ENCODE assay signal across 13 cellular contexts in genomic region chr22:25051983-25052710, GRCh38.
DNase-seq lines count a peak whose midpoint lies in the region; ATAC-seq, FAIRE-seq and TF ChIP-seq lines count a peak whose summit lies in the region.
"Had no signal": no experiment of that assay in that cellular context is flagged by ENCODE, and none has a peak within 500 bp of the region (broad histone marks: within the 10 kb centered on the region; RNA-seq: fewer than 3 reads in every experiment).

No MANE protein-coding gene starts in this region.

- WGBS in small intestine, 3 donors, result 42 to 62% (median 46%) methylated on average over 9 of the region's 9 CpGs
- WGBS in endodermal cell (ENCODE audit: insufficient coverage in 1 of 2, insufficient read length in 1 of 2), 2 experiments, result 90 to 93% methylated on average over 8 to 9 of the region's 9 CpGs

- H3K27me3 ChIP-seq in left ventricle myocardium inferior (ENCODE audit: low read depth) (no peaks in the 10 kb centered on the region), small intestine (ENCODE audit: control insufficient read depth in 2 of 2, insufficient read depth in 2 of 2, low read length in 2 of 2) (no peaks in the 10 kb centered on the region), endodermal cell (ENCODE audit: control insufficient read depth, insufficient read depth, low read length, poor library complexity, severe bottlenecking) (no peaks in the 10 kb centered on the region)

- no peak for FAIRE-seq in small intestine (lab: Jason Lieb, UNC)
- FAIRE-seq: A204.1 had no signal

- intact Hi-C loops in left ventricle myocardium inferior (cut with micrococcal nuclease), result loop anchor here (5.0 kb wide), 1 partner anchor 115 kb away; no protein-coding TSS in a partner anchor

- H3K36me3 ChIP-seq in left ventricle myocardium inferior (peaks cover 17% of the 10 kb centered on the region), small intestine (ENCODE audit: control insufficient read depth in 2 of 2, insufficient read depth in 2 of 2, low read length in 2 of 2) (peaks cover 0 to 5% of the 10 kb centered on the region in 2 donors), endodermal cell (ENCODE audit: control insufficient read depth, insufficient read depth, low read length) (peaks cover 36% of the 10 kb centered on the region)

- H3K4me1 ChIP-seq in left ventricle myocardium inferior (peaks cover 22% of the 10 kb centered on the region), small intestine (ENCODE audit: control insufficient read depth in 2 of 2, insufficient read depth in 1 of 2, low read depth in 1 of 2, low read length in 1 of 2) (peaks cover 0 to 5% of the 10 kb centered on the region in 2 donors), endodermal cell (ENCODE audit: control insufficient read depth, insufficient read depth, low read length) (no peaks in the 10 kb centered on the region)

- no peak overlapping the region for H3K4me3 ChIP-seq in left ventricle myocardium inferior
- no peak overlapping the region for H3K4me3 ChIP-seq in small intestine (ENCODE audit: low read depth in 1 of 2, low read length in 2 of 2)
- H3K4me3 ChIP-seq in endodermal cell (ENCODE audit: low read length), result no peak overlapping the region
- H3K4me3 ChIP-seq: skin epidermis had no signal

- TF ChIP-seq CTCF in left ventricle myocardium inferior (IDR thresholded peaks at IDR 0.05; ENCODE audit: borderline replicate concordance) (no peak), endodermal cell (conservative IDR thresholded peaks at IDR 0.05) (no peak), mesothelial cell of epicardium (IDR thresholded peaks at IDR 0.05; ENCODE audit: unreplicated experiment) (no peak)

- peaks cover 36% of the 10 kb centered on the region for H3K36me3 Mint-ChIP-seq in endodermal cell (ENCODE audit: low read depth)
- H3K36me3 Mint-ChIP-seq in mesothelial cell of epicardium, result peaks cover 17% of the 10 kb centered on the region

- DNase-seq in NCI-H2081 (lab: John Stamatoyannopoulos, UW) (peak; percentile 30 to 67), NCI-H2081 treated with DMSO at 0.1 percent for 48 hours (lab: John Stamatoyannopoulos, UW) (no peak), NCI-H69 (lab: John Stamatoyannopoulos, UW) (peak; percentile 88), left ventricle myocardium inferior (peak; percentile 42), small intestine (peak; percentile 83), endodermal cell (no peak), mesothelial cell of epicardium (ENCODE audit: low spot score in 2 of 2, unreplicated experiment in 2 of 2) (no peak)
- DNase-seq: activated naive CD8-positive, alpha-beta T cell treated with anti-CD3 and anti-CD28 coated beads, Interleukin-2, amount 50 U/mL, for 24 hours; MM.1S had no signal

- no peak for ATAC-seq in HG02678 (IDR thresholded peaks at IDR 0.05; ENCODE audit: unreplicated experiment)
- ATAC-seq: activated naive CD8-positive, alpha-beta T cell treated with anti-CD3 and anti-CD28 coated beads, Interleukin-2, amount 50 U/mL, for 24 hours; HCT116 had no signal

- H3K9ac ChIP-seq in endodermal cell (ENCODE audit: extremely low read depth, low read length, poor library complexity, severe bottlenecking), result no peak overlapping the region

- H3K9me3 ChIP-seq in left ventricle myocardium inferior (replicated peaks) (peaks cover 8% of the 10 kb centered on the region), small intestine (ENCODE audit: control insufficient read depth, low read depth) (no peaks in the 10 kb centered on the region), endodermal cell (ENCODE audit: control insufficient read depth, low read length) (peaks cover 22% of the 10 kb centered on the region)

- peaks cover 11% of the 10 kb centered on the region for H3K9me3 Mint-ChIP-seq in endodermal cell
- no peaks in the 10 kb centered on the region for H3K9me3 Mint-ChIP-seq in mesothelial cell of epicardium

- no peaks in the 10 kb centered on the region for H3K4me1 Mint-ChIP-seq in endodermal cell
- no peaks in the 10 kb centered on the region for H3K4me1 Mint-ChIP-seq in mesothelial cell of epicardium

- H3K27ac Mint-ChIP-seq in endodermal cell (no peak overlapping the region), mesothelial cell of epicardium (no peak overlapping the region)
- H3K27ac Mint-ChIP-seq: activated naive CD8-positive, alpha-beta T cell treated with anti-CD3 and anti-CD28 coated beads, Interleukin-2, amount 50 U/mL, for 24 hours had no signal

- H3K4me3 Mint-ChIP-seq in endodermal cell (no peak overlapping the region), mesothelial cell of epicardium (no peak overlapping the region)
- H3K4me3 Mint-ChIP-seq: activated naive CD8-positive, alpha-beta T cell treated with anti-CD3 and anti-CD28 coated beads, Interleukin-2, amount 50 U/mL, for 24 hours had no signal

- H3K27ac ChIP-seq in left ventricle myocardium inferior (replicated peaks), result no peak overlapping the region
- peak overlapping the region; percentile 62 to 71 for H3K27ac ChIP-seq in small intestine (ENCODE audit: low read depth in 1 of 2, low read length in 1 of 2)
- H3K27ac ChIP-seq in endodermal cell (ENCODE audit: low read depth, low read length), result no peak overlapping the region

- no peaks in the 10 kb centered on the region for H3K27me3 Mint-ChIP-seq in endodermal cell (ENCODE audit: insufficient read depth)
- H3K27me3 Mint-ChIP-seq in mesothelial cell of epicardium (ENCODE audit: low read depth), result no peaks in the 10 kb centered on the region

Comparison
In these comparisons a context has a peak if more than half of its experiments do, and no peak if none do; other contexts are left out.
1. DNase-seq: peak in NCI-H2081 (2 of 2), NCI-H69 (single experiment), left ventricle myocardium inferior (single experiment) and small intestine (single experiment); none in NCI-H2081 treated with DMSO at 0.1 percent for 48 hours (single experiment), endodermal cell (single experiment) and mesothelial cell of epicardium (0 of 2).
2. H3K27ac ChIP-seq: peak in small intestine (2 of 2); none in left ventricle myocardium inferior (single experiment) and endodermal cell (single experiment).